Comparison of ENCODE assay signal across 4 cellular contexts in the genomic region with DNA sequence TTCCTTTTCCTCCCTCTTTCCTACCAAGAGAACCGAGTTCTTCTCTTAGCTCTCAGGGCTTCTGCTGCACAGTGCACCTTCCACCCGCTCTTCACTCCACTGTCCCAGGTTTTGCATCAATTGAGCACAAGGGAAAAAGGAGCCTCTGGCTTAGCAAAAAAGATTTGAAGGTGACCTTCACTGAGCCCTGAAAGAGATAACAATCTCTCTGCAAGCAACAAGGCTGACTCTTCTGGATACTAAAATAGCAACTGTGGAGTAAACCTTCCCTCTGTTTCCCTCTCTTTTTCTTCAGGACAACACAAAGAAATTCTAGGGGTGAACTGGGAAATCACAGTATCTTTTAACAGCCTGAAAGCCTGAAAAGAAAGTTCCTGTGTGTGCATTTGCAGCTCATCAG.
"Had no signal": no experiment of that assay in that cellular context is flagged by ENCODE, and none has a peak within 500 bp of the region (broad histone marks: within the 10 kb centered on the region; RNA-seq: fewer than 3 reads in every experiment).

No MANE protein-coding gene starts in this region.

- ATAC-seq: GM23338 had no signal

- H3K4me3 ChIP-seq: GM23338 had no signal

- H3K27ac Mint-ChIP-seq: GM23338, H9 had no signal

- H3K4me2 ChIP-seq: GM23338 had no signal

- H3K4me3 Mint-ChIP-seq: GM23338, H9 had no signal

- H2AFZ ChIP-seq: GM23338 had no signal

- DNase-seq: H9, HCEC 1CT, IMR-90 had no signal
